ENCODE assay signal across 16 cellular contexts in the genomic region with DNA sequence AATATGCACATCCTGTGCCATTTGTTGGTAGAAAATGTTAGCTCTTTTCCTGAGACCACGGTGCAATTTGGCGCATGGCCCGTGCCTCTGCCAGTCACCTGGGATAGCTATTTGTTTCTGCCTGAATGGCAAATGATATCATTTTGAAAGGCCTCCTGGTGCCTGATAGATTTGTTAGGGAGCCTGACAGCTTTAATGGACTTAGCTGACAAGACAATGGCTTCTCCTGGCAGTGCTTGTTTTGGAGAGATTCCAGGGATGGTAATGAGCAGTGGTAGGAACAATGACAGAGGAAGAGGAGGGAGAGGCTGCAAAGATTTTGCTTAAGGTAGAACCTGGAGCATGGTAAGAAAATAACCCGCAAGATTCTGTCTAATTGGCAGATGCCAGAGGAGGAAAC.
DNase-seq lines count a peak whose midpoint lies in the region; ATAC-seq and TF ChIP-seq lines count a peak whose summit lies in the region.
"Had no signal": no experiment of that assay in that cellular context is flagged by ENCODE, and none has a peak within 500 bp of the region (broad histone marks: within the 10 kb centered on the region; RNA-seq: fewer than 3 reads in every experiment).

No MANE protein-coding gene starts in this region.

- H2AFZ ChIP-seq in neural cell (ENCODE audit: low read depth, low read length) = no peak overlapping the region

- no peak overlapping the region for H3K9ac ChIP-seq in HUES6 (ENCODE audit: low read length)
- H3K9ac ChIP-seq in neural cell (ENCODE audit: low read length) = no peak overlapping the region

- peak overlapping the region; percentile 23 for H3K4me2 ChIP-seq in neural cell (ENCODE audit: low read length)

- 0 out of 2 replicates have a peak overlapping the region, but pooled peaks have one; percentile 6 for H3K4me3 ChIP-seq in HUES6 (ENCODE audit: low read depth, low read length)
- H3K4me3 ChIP-seq in neural cell (ENCODE audit: low read length) = peak overlapping the region; percentile 26
- H3K4me3 ChIP-seq: lower lobe of right lung, right atrium auricular region had no signal

- TF ChIP-seq CTCF in neural cell (IDR thresholded peaks at IDR 0.05; ENCODE audit: poor library complexity, severe bottlenecking) = no peak

- DNase-seq in NCI-H187 (lab: John Stamatoyannopoulos, UW) (peak; percentile 46 to 60), NCI-H774 (lab: John Stamatoyannopoulos, UW) (peak; percentile 86), D341Med (ENCODE audit: low spot score) (no peak)
- DNase-seq: activated CD4-positive, alpha-beta T cell treated with anti-CD3 and anti-CD28 coated beads, Interleukin-2, amount 50 U/mL, for 4 hours; GF-D8; lower lobe of right lung; MM.1S; naive thymus-derived CD4-positive, alpha-beta T cell; stimulated activated CD4-positive, alpha-beta T cell treated with anti-CD3 and anti-CD28 coated beads, Interleukin-1b, Interleukin-23, amount 100 ng/mL, for 48 hours had no signal

- H3F3A ChIP-seq in neural cell (ENCODE audit: insufficient read depth, low read length, poor library complexity, severe bottlenecking) = no peaks in the 10 kb centered on the region

- H4K20me1 ChIP-seq in neural cell (ENCODE audit: insufficient read depth) = no peaks in the 10 kb centered on the region

- peak; percentile 94 for TF ChIP-seq EP300 in neural cell (conservative IDR thresholded peaks at IDR 0.05; ENCODE audit: poor library complexity, severe bottlenecking)

- H3K4me1 ChIP-seq in HUES6 (ENCODE audit: control insufficient read depth, insufficient read depth, low read length) = peaks cover 38% of the 10 kb centered on the region
- H3K4me1 ChIP-seq: lower lobe of right lung had no signal

- ATAC-seq in HG02885 (IDR thresholded peaks at IDR 0.05; ENCODE audit: poor library complexity, unreplicated experiment) (no peak), HG02642 (IDR thresholded peaks at IDR 0.05; ENCODE audit: poor library complexity, unreplicated experiment) (no peak), GM18519 (IDR thresholded peaks at IDR 0.05; ENCODE audit: low FRiP score, unreplicated experiment) (no peak)
- ATAC-seq: lower lobe of right lung; naive thymus-derived CD4-positive, alpha-beta T cell had no signal

- peak; percentile 13 for TF ChIP-seq RAD21 in neural cell (conservative IDR thresholded peaks at IDR 0.05)

- no peaks in the 10 kb centered on the region for H3K27me3 ChIP-seq in HUES6 (ENCODE audit: control insufficient read depth, insufficient read depth, low read length)
- H3K27me3 ChIP-seq in neural cell (ENCODE audit: insufficient read depth, low read depth, low read length) = no peaks in the 10 kb centered on the region
- H3K27me3 ChIP-seq: right atrium auricular region had no signal

- no peaks in the 10 kb centered on the region for H3K9me2 ChIP-seq in neural cell (ENCODE audit: insufficient read depth, low read length)

- H3K36me3 ChIP-seq in HUES6 (ENCODE audit: control insufficient read depth, insufficient read depth, low read length) (no peaks in the 10 kb centered on the region), neural cell (ENCODE audit: insufficient read depth, low read length) (no peaks in the 10 kb centered on the region)
- H3K36me3 ChIP-seq: lower lobe of right lung, right atrium auricular region had no signal

- H3K9me3 ChIP-seq in HUES6 (ENCODE audit: control insufficient read depth, insufficient read depth, low read depth, low read length) (no peaks in the 10 kb centered on the region), neural cell (ENCODE audit: low read length) (no peaks in the 10 kb centered on the region)
- H3K9me3 ChIP-seq: lower lobe of right lung, right atrium auricular region had no signal

- H3K27ac ChIP-seq in HUES6 (ENCODE audit: low read depth, low read length) = peak overlapping the region; percentile 55; the same call in 1 of the 2 replicates
- H3K27ac ChIP-seq in neural cell (ENCODE audit: low read length) = peak overlapping the region; percentile 58
- H3K27ac ChIP-seq: C4-2B, lower lobe of right lung, right atrium auricular region had no signal

- no peaks in the 10 kb centered on the region for H3K79me2 ChIP-seq in neural cell (replicated peaks; ENCODE audit: insufficient read depth, low read length)

TF ChIP-seq in neural cell, 6 proteins besides CTCF, POLR2A, EP300 and RAD21:
- TF ChIP-seq EZH2 (IDR thresholded peaks at IDR 0.05; ENCODE audit: borderline replicate concordance, insufficient read depth, low read length, poor library complexity, severe bottlenecking) (no peak), POLR2AphosphoS5 (IDR thresholded peaks at IDR 0.05) (peak; percentile 73), MXI1 (conservative IDR thresholded peaks at IDR 0.05; ENCODE audit: poor library complexity, severe bottlenecking) (peak; percentile 32), SMC3 (conservative IDR thresholded peaks at IDR 0.05; ENCODE audit: poor library complexity) (no peak), TAF1 (IDR thresholded peaks at IDR 0.05; ENCODE audit: low read depth) (no peak)
- TF ChIP-seq, protein P1, sequence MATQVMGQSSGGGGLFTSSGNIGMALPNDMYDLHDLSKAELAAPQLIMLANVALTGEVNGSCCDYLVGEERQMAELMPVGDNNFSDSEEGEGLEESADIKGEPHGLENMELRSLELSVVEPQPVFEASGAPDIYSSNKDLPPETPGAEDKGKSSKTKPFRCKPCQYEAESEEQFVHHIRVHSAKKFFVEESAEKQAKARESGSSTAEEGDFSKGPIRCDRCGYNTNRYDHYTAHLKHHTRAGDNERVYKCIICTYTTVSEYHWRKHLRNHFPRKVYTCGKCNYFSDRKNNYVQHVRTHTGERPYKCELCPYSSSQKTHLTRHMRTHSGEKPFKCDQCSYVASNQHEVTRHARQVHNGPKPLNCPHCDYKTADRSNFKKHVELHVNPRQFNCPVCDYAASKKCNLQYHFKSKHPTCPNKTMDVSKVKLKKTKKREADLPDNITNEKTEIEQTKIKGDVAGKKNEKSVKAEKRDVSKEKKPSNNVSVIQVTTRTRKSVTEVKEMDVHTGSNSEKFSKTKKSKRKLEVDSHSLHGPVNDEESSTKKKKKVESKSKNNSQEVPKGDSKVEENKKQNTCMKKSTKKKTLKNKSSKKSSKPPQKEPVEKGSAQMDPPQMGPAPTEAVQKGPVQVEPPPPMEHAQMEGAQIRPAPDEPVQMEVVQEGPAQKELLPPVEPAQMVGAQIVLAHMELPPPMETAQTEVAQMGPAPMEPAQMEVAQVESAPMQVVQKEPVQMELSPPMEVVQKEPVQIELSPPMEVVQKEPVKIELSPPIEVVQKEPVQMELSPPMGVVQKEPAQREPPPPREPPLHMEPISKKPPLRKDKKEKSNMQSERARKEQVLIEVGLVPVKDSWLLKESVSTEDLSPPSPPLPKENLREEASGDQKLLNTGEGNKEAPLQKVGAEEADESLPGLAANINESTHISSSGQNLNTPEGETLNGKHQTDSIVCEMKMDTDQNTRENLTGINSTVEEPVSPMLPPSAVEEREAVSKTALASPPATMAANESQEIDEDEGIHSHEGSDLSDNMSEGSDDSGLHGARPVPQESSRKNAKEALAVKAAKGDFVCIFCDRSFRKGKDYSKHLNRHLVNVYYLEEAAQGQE (IDR thresholded peaks at IDR 0.05; ENCODE audit: borderline replicate concordance) = peak; percentile 90
